ENCODE assay signal across 1 cellular context in genomic region chr9:117706421-117707150, GRCh38.
TF ChIP-seq lines count a peak whose summit lies in the region.

No MANE protein-coding gene starts in this region.

TF ChIP-seq in GM23338, 12 proteins besides CTCF, POLR2A, EP300 and RAD21 (continued from another document):
- no peak for TF ChIP-seq ZNF462 (CRISPR knock-in tag; IDR thresholded peaks at IDR 0.05)
